ENCODE assay signal across 9 cellular contexts in genomic region chr13:20411638-20412342, GRCh38.
DNase-seq lines count a peak whose midpoint lies in the region; ATAC-seq and TF ChIP-seq lines count a peak whose summit lies in the region.
"Had no signal": no experiment of that assay in that cellular context is flagged by ENCODE, and none has a peak within 500 bp of the region (broad histone marks: within the 10 kb centered on the region; RNA-seq: fewer than 3 reads in every experiment).

No MANE protein-coding gene starts in this region.

- H2AFZ ChIP-seq in SK-N-SH (ENCODE audit: low read depth) = no peak overlapping the region

- ATAC-seq in GM21447 (IDR thresholded peaks at IDR 0.05; ENCODE audit: unreplicated experiment) = peak; percentile 98
- no peak for ATAC-seq in aorta (ENCODE audit: low FRiP score)

- H3K4me3 Mint-ChIP-seq in activated naive CD4-positive, alpha-beta T cell treated with anti-CD3 and anti-CD28 coated beads, Interleukin-2, amount 10 ng/mL, durations not matched to agents 7 days and 5 days = peak overlapping the region; percentile 45

- no peaks in the 10 kb centered on the region; a peak in 2 of 4 replicates for H3K4me1 ChIP-seq in SK-N-SH (ENCODE audit: control insufficient read depth in 1 of 2, insufficient read depth in 2 of 2, low read depth in 1 of 2, low read length in 1 of 2)
- H3K4me1 ChIP-seq in aorta (ENCODE audit: control insufficient read depth in 1 of 2, insufficient read depth in 2 of 2, low read length in 2 of 2) = no peaks in the 10 kb centered on the region

- peaks cover 9% of the 10 kb centered on the region for H3K9me3 Mint-ChIP-seq in activated naive CD4-positive, alpha-beta T cell treated with anti-CD3 and anti-CD28 coated beads, Interleukin-2, amount 10 ng/mL, durations not matched to agents 7 days and 5 days

- H3F3A ChIP-seq in SK-N-SH (replicated peaks; ENCODE audit: insufficient read depth) = no peaks in the 10 kb centered on the region

- no peak for TF ChIP-seq RAD21 in SK-N-SH (IDR thresholded peaks at IDR 0.05; ENCODE audit: low read length)

- no peaks in the 10 kb centered on the region for H3K9me3 ChIP-seq in SK-N-SH
- H3K9me3 ChIP-seq in aorta (ENCODE audit: control insufficient read depth, low read length) = no peaks in the 10 kb centered on the region
- H3K9me3 ChIP-seq: neutrophil had no signal

- POLR2A ChIA-PET in SK-N-SH (lab: Yijun Ruan, JAX) = no interaction called here

- H3K36me3 Mint-ChIP-seq in activated naive CD4-positive, alpha-beta T cell treated with anti-CD3 and anti-CD28 coated beads, Interleukin-2, amount 10 ng/mL, durations not matched to agents 7 days and 5 days = peaks cover 14% of the 10 kb centered on the region

- H3K36me3 ChIP-seq in SK-N-SH (replicated peaks in 1 of 2; ENCODE audit: control insufficient read depth in 1 of 2, insufficient read depth in 2 of 2, low read length in 1 of 2) (no peaks in the 10 kb centered on the region), aorta (ENCODE audit: control insufficient read depth in 1 of 2, insufficient read depth in 2 of 2, low read length in 1 of 2) (no peaks in the 10 kb centered on the region)
- H3K36me3 ChIP-seq: neutrophil had no signal

- H3K4me2 ChIP-seq in SK-N-SH = no peak overlapping the region

- 62% methylated on average over 6 of the region's 6 CpGs for WGBS in SK-N-SH (ENCODE audit: low lambda C conversion rate)
- WGBS in aorta, 2 donors = 73 to 86% methylated on average over 6 of the region's 6 CpGs

- no peaks in the 10 kb centered on the region for H3K79me2 ChIP-seq in SK-N-SH (ENCODE audit: insufficient read depth)

- peaks cover 49% of the 10 kb centered on the region for H3K4me1 Mint-ChIP-seq in activated naive CD4-positive, alpha-beta T cell treated with anti-CD3 and anti-CD28 coated beads, Interleukin-2, amount 10 ng/mL, durations not matched to agents 7 days and 5 days

- peaks cover under 1% of the 10 kb centered on the region for H3K27me3 Mint-ChIP-seq in activated naive CD4-positive, alpha-beta T cell treated with anti-CD3 and anti-CD28 coated beads, Interleukin-2, amount 10 ng/mL, durations not matched to agents 7 days and 5 days

- intact Hi-C loops in aorta (cut with DNase I) = no loop called here

- CTCF ChIA-PET in activated naive CD4-positive, alpha-beta T cell treated with anti-CD3 and anti-CD28 coated beads, Interleukin-2, amount 10 ng/mL, durations not matched to agents 7 days and 5 days (lab: Charles Lee) = interaction anchor here (0.6 to 1.8 kb wide), 6 partner anchors 9 to 330 kb away, joined by 3 to 6 read pairs (median 4); no protein-coding TSS in a partner anchor
- CTCF ChIA-PET in SK-N-SH (lab: Yijun Ruan, JAX) = no interaction called here

- H3K9me2 ChIP-seq in SK-N-SH = no peaks in the 10 kb centered on the region

- H3K27ac Mint-ChIP-seq in activated naive CD4-positive, alpha-beta T cell treated with anti-CD3 and anti-CD28 coated beads, Interleukin-2, amount 10 ng/mL, durations not matched to agents 7 days and 5 days = peak overlapping the region; percentile 87

- H4K20me1 ChIP-seq in SK-N-SH (ENCODE audit: insufficient read depth) = no peaks in the 10 kb centered on the region

- H3K27ac ChIP-seq in HL-60 (replicated peaks) = peak overlapping the region; percentile 36
- H3K27ac ChIP-seq in SK-N-SH (ENCODE audit: low read depth in 2 of 2, low read length in 1 of 2) = no peak overlapping the region
- no peak overlapping the region for H3K27ac ChIP-seq in aorta (ENCODE audit: low read depth in 1 of 2, low read length in 2 of 2)
- H3K27ac ChIP-seq: neutrophil had no signal

- no peak overlapping the region for H3K9ac ChIP-seq in SK-N-SH

- TF ChIP-seq CTCF in GM12864 (IDR thresholded peaks at IDR 0.05; ENCODE audit: low read depth, low read length, missing control alignments) (no peak), HL-60 (IDR thresholded peaks at IDR 0.05; ENCODE audit: insufficient read depth, low read length) (no peak), SK-N-SH (IDR thresholded peaks at IDR 0.05) (no peak)

- DNase-seq in GM12864 (ENCODE audit: low read depth) (peak; percentile 69), HL-60 (ENCODE audit: low read depth in 1 of 2, low spot score in 1 of 2) (peak; percentile 13 to 79), SK-N-SH (no peak), aorta (no peak), medulla oblongata (ENCODE audit: extremely low spot score) (no peak), SHP77 (lab: John Stamatoyannopoulos, UW) (no peak)
- peak; percentile 72 for DNase-seq in activated naive CD4-positive, alpha-beta T cell treated with anti-CD3 and anti-CD28 coated beads, Interleukin-2, amount 10 ng/mL, durations not matched to agents 7 days and 5 days

- no peaks in the 10 kb centered on the region for H3K27me3 ChIP-seq in HL-60 (ENCODE audit: insufficient read depth, poor library complexity, severe bottlenecking)
- no peaks in the 10 kb centered on the region for H3K27me3 ChIP-seq in SK-N-SH (ENCODE audit: insufficient read depth)
- H3K27me3 ChIP-seq in aorta (ENCODE audit: control insufficient read depth in 1 of 2, insufficient read depth in 2 of 2, low read length in 1 of 2) = no peaks in the 10 kb centered on the region

- TF ChIP-seq EP300 in SK-N-SH (IDR thresholded peaks at IDR 0.05; ENCODE audit: borderline replicate concordance in 1 of 2, low read depth in 1 of 2, low read length in 1 of 2) = no peak

- no peak overlapping the region for H3K4me3 ChIP-seq in GM12864 (ENCODE audit: low read depth, low read length)
- no peak overlapping the region for H3K4me3 ChIP-seq in HL-60 (replicated peaks; ENCODE audit: insufficient read depth, low read length)
- no peak overlapping the region for H3K4me3 ChIP-seq in SK-N-SH (ENCODE audit: low read depth in 2 of 2, low read length in 1 of 2)
- no peak overlapping the region for H3K4me3 ChIP-seq in aorta (ENCODE audit: low read length in 2 of 2)

TF ChIP-seq in SK-N-SH, 30 proteins besides CTCF, POLR2A, EP300 and RAD21 (continues in another document):
- TF ChIP-seq USF1 (IDR thresholded peaks at IDR 0.05; ENCODE audit: borderline replicate concordance, low read depth) (no peak), RFX5 (IDR thresholded peaks at IDR 0.05; ENCODE audit: low read length) (no peak), GABPA (IDR thresholded peaks at IDR 0.05; ENCODE audit: low read depth) (no peak), PBX3 (IDR thresholded peaks at IDR 0.05) (no peak), RXRA (IDR thresholded peaks at IDR 0.05; ENCODE audit: borderline replicate concordance, low read depth) (no peak), GATA2 (CRISPR knock-in tag; IDR thresholded peaks at IDR 0.05) (no peak), TAF1 (IDR thresholded peaks at IDR 0.05; ENCODE audit: borderline replicate concordance, low read depth, low read length) (no peak), ZBTB33 (IDR thresholded peaks at IDR 0.05; ENCODE audit: borderline replicate concordance, low read depth) (no peak), USF2 (IDR thresholded peaks at IDR 0.05; ENCODE audit: borderline replicate concordance, low read depth, low read length) (no peak), TCF12 (IDR thresholded peaks at IDR 0.05) (no peak), CHD2 (IDR thresholded peaks at IDR 0.05; ENCODE audit: low read length, partially characterized antibody) (no peak), JUND (IDR thresholded peaks at IDR 0.05) (no peak), IRF3 (IDR thresholded peaks at IDR 0.05; ENCODE audit: low read depth, low read length) (no peak)

Comparison
In these comparisons a context has a peak if more than half of its experiments do, and no peak if none do; other contexts are left out.
1. DNase-seq: peak in GM12864 (single experiment), HL-60 (2 of 2) and activated naive CD4-positive, alpha-beta T cell treated with anti-CD3 and anti-CD28 coated beads, Interleukin-2, amount 10 ng/mL, durations not matched to agents 7 days and 5 days (single experiment); none in SK-N-SH (single experiment), aorta (0 of 2), medulla oblongata (single experiment) and SHP77 (0 of 2).